ENCODE assay signal across 27 cellular contexts in the genomic region with DNA sequence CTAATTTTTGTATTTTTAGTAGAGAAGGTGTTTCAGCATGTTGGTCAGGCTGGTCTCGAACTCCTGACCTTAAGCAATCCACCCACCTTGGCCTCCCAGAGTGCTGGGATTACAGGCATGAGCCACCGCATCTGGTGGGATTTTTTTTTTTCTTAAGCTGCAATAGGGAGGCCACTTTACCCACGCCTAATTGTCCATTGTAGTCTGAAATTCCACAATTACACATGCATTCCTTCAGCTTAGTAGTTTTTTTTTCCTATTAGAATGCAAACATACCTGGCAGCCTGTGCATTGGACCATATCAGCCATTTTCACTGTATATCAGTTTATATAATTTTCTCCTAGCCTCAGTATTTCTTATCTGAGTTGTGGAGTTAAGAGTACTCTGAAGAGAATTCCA.
"Had no signal": no experiment of that assay in that cellular context is flagged by ENCODE, and none has a peak within 500 bp of the region (broad histone marks: within the 10 kb centered on the region; RNA-seq: fewer than 3 reads in every experiment).

No MANE protein-coding gene starts in this region.

- H3K79me2 ChIP-seq: hepatocyte, parathyroid adenoma had no signal

- H3K4me1 ChIP-seq: left lung, lower lobe of right lung, parathyroid adenoma, stomach, testis, thyroid gland, transverse colon, upper lobe of right lung had no signal

- H3K9me3 Mint-ChIP-seq: nephron; neural crest cell; stimulated activated naive B cell treated with anti-CD40 and anti-IgM and Interleukin-4, amounts not matched to agents 10 μg/mL and 1 μg/mL and 100 μg/mL, for 72 hours had no signal

- H3K4me3 Mint-ChIP-seq: naive thymus-derived CD8-positive, alpha-beta T cell; nephron; neural crest cell; stimulated activated naive B cell treated with anti-CD40 and anti-IgM and Interleukin-4, amounts not matched to agents 10 μg/mL and 1 μg/mL and 100 μg/mL, for 72 hours had no signal

- H3K9ac ChIP-seq: parathyroid adenoma had no signal

- H3K4me2 ChIP-seq: hepatocyte had no signal

- H3K27me3 ChIP-seq: hepatocyte, left lung, neutrophil, testis, thyroid gland, upper lobe of right lung had no signal

- H2AFZ ChIP-seq: hepatocyte, parathyroid adenoma had no signal

- H3K36me3 ChIP-seq: left lung, lower lobe of right lung, neutrophil, stomach, thyroid gland, transverse colon, upper lobe of right lung had no signal

- H3K4me3 ChIP-seq: hepatocyte, left lung, lower lobe of right lung, skin epidermis, stomach, testis, thyroid gland, transverse colon, upper lobe of right lung had no signal

- H3K9me3 ChIP-seq: left lung, lower lobe of right lung, neutrophil, stomach, testis, thyroid gland, transverse colon, upper lobe of right lung had no signal

- ATAC-seq: left colon; left lung; lower lobe of right lung; naive thymus-derived CD8-positive, alpha-beta T cell; right cardiac atrium; sciatic nerve; stimulated activated naive B cell treated with anti-CD40 and anti-IgM and Interleukin-4, amounts not matched to agents 10 μg/mL and 1 μg/mL and 100 μg/mL, for 72 hours; stimulated activated naive CD8-positive, alpha-beta T cell treated with anti-CD3 and anti-CD28 coated beads, Interleukin-15, Interleukin-2, amounts not matched to agents 100 U/mL and 50 U/mL, for 24 hours; upper lobe of right lung had no signal

- H3K36me3 Mint-ChIP-seq: naive thymus-derived CD8-positive, alpha-beta T cell; stimulated activated naive B cell treated with anti-CD40 and anti-IgM and Interleukin-4, amounts not matched to agents 10 μg/mL and 1 μg/mL and 100 μg/mL, for 72 hours had no signal

- H3K27ac Mint-ChIP-seq: naive thymus-derived CD8-positive, alpha-beta T cell; nephron; stimulated activated naive B cell treated with anti-CD40 and anti-IgM and Interleukin-4, amounts not matched to agents 10 μg/mL and 1 μg/mL and 100 μg/mL, for 72 hours had no signal

- H3K27ac ChIP-seq: hepatocyte, left lung, lower lobe of right lung, neutrophil, parathyroid adenoma, skin epidermis, stomach, testis, thyroid gland, transverse colon, upper lobe of right lung had no signal

- DNase-seq: kidney glomerular epithelial cell; left colon; left lung; lower lobe of right lung; mesenchymal stem cell; naive thymus-derived CD8-positive, alpha-beta T cell; occipital lobe; retina; right cardiac atrium; stimulated activated CD4-positive, alpha-beta T cell treated with anti-CD3 and anti-CD28 coated beads, Interleukin-12 subunit alpha, Interleukin-12 subunit beta, amount 100 ng/mL, for 4 hours; stimulated activated CD4-positive, alpha-beta T cell treated with anti-CD3 and anti-CD28 coated beads, Interleukin-15, amount 100 ng/mL, for 24 hours; stimulated activated CD4-positive, alpha-beta T cell treated with anti-CD3 and anti-CD28 coated beads, Interleukin-2, amount 100 ng/mL, for 24 hours; stimulated activated CD4-positive, alpha-beta T cell treated with anti-CD3 and anti-CD28 coated beads, Interleukin-4, amount 100 ng/mL, for 1 hour; stimulated activated naive B cell treated with anti-CD40 and anti-IgM and Interleukin-4, amounts not matched to agents 10 μg/mL and 1 μg/mL and 100 μg/mL, for 72 hours; stimulated activated naive CD8-positive, alpha-beta T cell treated with anti-CD3 and anti-CD28 coated beads, Interleukin-15, Interleukin-2, amounts not matched to agents 100 U/mL and 50 U/mL, for 24 hours; stomach; testis; thyroid gland; transverse colon; upper lobe of right lung had no signal

- H3K4me1 Mint-ChIP-seq: naive thymus-derived CD8-positive, alpha-beta T cell; nephron; neural crest cell; stimulated activated naive B cell treated with anti-CD40 and anti-IgM and Interleukin-4, amounts not matched to agents 10 μg/mL and 1 μg/mL and 100 μg/mL, for 72 hours had no signal
